ENCODE assay signal across 26 cellular contexts in the genomic region with DNA sequence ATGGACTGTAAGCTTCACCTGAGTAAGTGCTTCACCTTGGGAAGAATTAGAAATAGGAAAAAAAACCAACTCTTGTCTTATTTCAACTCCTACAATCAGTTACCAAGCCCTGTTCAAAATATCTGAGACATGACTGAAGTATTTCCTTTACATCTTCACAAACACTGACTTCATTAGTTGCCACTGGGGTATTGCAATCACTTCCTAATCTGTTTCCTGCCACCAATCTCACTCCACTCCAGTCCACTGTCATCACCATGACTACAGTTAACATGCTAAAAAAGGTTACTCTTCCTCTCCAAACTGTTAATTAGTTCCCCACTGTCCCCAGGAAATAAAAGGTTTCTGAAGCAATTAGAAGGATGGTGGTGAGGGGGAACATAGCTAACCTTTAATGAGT. TPM values are rescaled to one million over a fixed set of nuclear protein-coding genes. Genes with fewer than 3 reads are reported as not detected.
DNase-seq lines count a peak whose midpoint lies in the region; ATAC-seq, FAIRE-seq and TF ChIP-seq lines count a peak whose summit lies in the region.
"Had no signal": no experiment of that assay in that cellular context is flagged by ENCODE, and none has a peak within 500 bp of the region (broad histone marks: within the 10 kb centered on the region; RNA-seq: fewer than 3 reads in every experiment).

No MANE protein-coding gene starts in this region.

- H2BK15ac ChIP-seq in H1 (ENCODE audit: low read length) (no peak overlapping the region), mesenchymal stem cell (ENCODE audit: low read depth, poor library complexity, severe bottlenecking) (no peak overlapping the region)

- no peak overlapping the region for H3K4me3 Mint-ChIP-seq in activated CD8-positive, alpha-beta T cell treated with anti-CD3 and anti-CD28 coated beads for 36 hours
- H3K4me3 Mint-ChIP-seq: stimulated activated effector memory CD8-positive, alpha-beta T cell treated with anti-CD3 and anti-CD28 coated beads, Interleukin-12 subunit alpha, Interleukin-12 subunit beta, amount 100 ng/mL, for 72 hours; T-helper 1 cell treated with Interleukin-12 subunit alpha and Interleukin-12 subunit beta and Interleukin-4 antibody, amounts not matched to agents 30 μg/mL and 1 μg/mL, for 36 hours had no signal

- H3K36me3 ChIP-seq in H1 (ENCODE audit: control insufficient read depth in 2 of 4, insufficient read depth in 4 of 4, low read length in 3 of 4) (no peaks in the 10 kb centered on the region), mesenchymal stem cell (ENCODE audit: control insufficient read depth in 1 of 2, insufficient read depth in 2 of 2, low read depth in 1 of 2, low read length in 2 of 2) (no peaks in the 10 kb centered on the region)
- H3K36me3 ChIP-seq: adrenal gland, breast epithelium, Peyer's patch, suprapubic skin, uterus, WERI-Rb-1 had no signal

- H3K56ac ChIP-seq in H1 (replicated peaks; ENCODE audit: insufficient read length, low read depth, low read length), result no peak overlapping the region

- no peaks in the 10 kb centered on the region for H3K4me1 Mint-ChIP-seq in activated CD8-positive, alpha-beta T cell treated with anti-CD3 and anti-CD28 coated beads for 36 hours (ENCODE audit: low read depth)
- H3K4me1 Mint-ChIP-seq: stimulated activated effector memory CD8-positive, alpha-beta T cell treated with anti-CD3 and anti-CD28 coated beads, Interleukin-12 subunit alpha, Interleukin-12 subunit beta, amount 100 ng/mL, for 72 hours had no signal

- H4K8ac ChIP-seq in H1 (ENCODE audit: extremely low read depth, insufficient read depth, low read length) (no peak overlapping the region), mesenchymal stem cell (ENCODE audit: low read length) (no peak overlapping the region)

- POLR2A ChIA-PET in H1 (lab: Charles Lee; ENCODE audit: partially characterized antibody), result no interaction called here
- POLR2A ChIA-PET in activated CD8-positive, alpha-beta T cell treated with anti-CD3 and anti-CD28 coated beads for 36 hours (lab: Charles Lee), result no interaction called here

- H3K27ac Mint-ChIP-seq in activated CD8-positive, alpha-beta T cell treated with anti-CD3 and anti-CD28 coated beads for 36 hours, result no peak overlapping the region
- no peak overlapping the region for H3K27ac Mint-ChIP-seq in activated naive CD4-positive, alpha-beta T cell treated with anti-CD3 and anti-CD28 coated beads, Interleukin-2, amount 50 U/mL, for 72 hours
- H3K27ac Mint-ChIP-seq: stimulated activated effector memory CD8-positive, alpha-beta T cell treated with anti-CD3 and anti-CD28 coated beads, Interleukin-12 subunit alpha, Interleukin-12 subunit beta, amount 100 ng/mL, for 72 hours; T-helper 1 cell treated with Interleukin-12 subunit alpha and Interleukin-12 subunit beta and Interleukin-4 antibody, amounts not matched to agents 30 μg/mL and 1 μg/mL, for 36 hours had no signal

- H2BK120ac ChIP-seq in H1 (replicated peaks; ENCODE audit: low read depth, low read length) (no peak overlapping the region), mesenchymal stem cell (ENCODE audit: low read depth, low read length) (no peak overlapping the region)

- intact Hi-C loops in activated CD8-positive, alpha-beta T cell treated with anti-CD3 and anti-CD28 coated beads for 36 hours (cut with micrococcal nuclease), result no loop called here
- intact Hi-C loops in left ventricle myocardium superior (cut with micrococcal nuclease), result no loop called here

- no peaks in the 10 kb centered on the region for H3K4me1 ChIP-seq in H1 (replicated peaks in 1 of 4; ENCODE audit: control insufficient read depth in 3 of 4, insufficient read depth in 4 of 4, low read length in 3 of 4)
- no peaks in the 10 kb centered on the region for H3K4me1 ChIP-seq in mesenchymal stem cell (ENCODE audit: control insufficient read depth, insufficient read depth, low read depth, low read length)
- H3K4me1 ChIP-seq: adrenal gland, breast epithelium, foreskin keratinocyte, Peyer's patch, suprapubic skin, uterus had no signal

- no peaks in the 10 kb centered on the region for H4K20me1 ChIP-seq in H1 (replicated peaks in 1 of 2; ENCODE audit: control insufficient read depth in 1 of 2, insufficient read depth in 2 of 2, low read length in 2 of 2)

- H3K4me2 ChIP-seq in H1 (ENCODE audit: insufficient read depth in 1 of 2, low read depth in 2 of 2, low read length in 2 of 2), result no peak overlapping the region
- H3K4me2 ChIP-seq in mesenchymal stem cell (ENCODE audit: low read length, poor library complexity, severe bottlenecking), result no peak overlapping the region

- H3K27me3 ChIP-seq in H1 (replicated peaks in 1 of 4; ENCODE audit: control insufficient read depth in 3 of 4, extremely low read depth in 1 of 4, insufficient read depth in 3 of 4, low read length in 3 of 4) (no peaks in the 10 kb centered on the region), mesenchymal stem cell (ENCODE audit: control insufficient read depth in 1 of 2, insufficient read depth in 1 of 2, low read length in 2 of 2) (peaks cover 0 to 3% of the 10 kb centered on the region in 2 experiments)
- H3K27me3 ChIP-seq: foreskin keratinocyte, Peyer's patch, suprapubic skin, uterus had no signal

- no peaks in the 10 kb centered on the region for H3K27me3 Mint-ChIP-seq in activated CD8-positive, alpha-beta T cell treated with anti-CD3 and anti-CD28 coated beads for 36 hours

- H3K23me2 ChIP-seq in H1 (ENCODE audit: low read depth, low read length), result no peaks in the 10 kb centered on the region

- H3K4ac ChIP-seq in H1 (replicated peaks; ENCODE audit: insufficient read length, low read depth, low read length) (no peak overlapping the region), mesenchymal stem cell (ENCODE audit: low read depth in 1 of 2, low read length in 2 of 2) (no peak overlapping the region)

- DNase-seq in EL, result peak; percentile 15
- DNase-seq in M059J (ENCODE audit: low read depth), result peak; percentile 29
- DNase-seq in H1 (ENCODE audit: low read depth in 1 of 2, low spot score in 2 of 2), result no peak
- peak; percentile 31 for DNase-seq in mesenchymal stem cell
- no peak for DNase-seq in activated CD8-positive, alpha-beta T cell treated with anti-CD3 and anti-CD28 coated beads for 36 hours
- DNase-seq in NCI-H146 treated with DMSO at 0.1 percent for 48 hours (lab: John Stamatoyannopoulos, UW; ENCODE audit: unreplicated experiment), result no peak
- no peak for DNase-seq in activated naive CD4-positive, alpha-beta T cell treated with anti-CD3 and anti-CD28 coated beads, Interleukin-2, amount 50 U/mL, for 72 hours (ENCODE audit: low spot score in 2 of 2)
- DNase-seq in left ventricle myocardium superior, result no peak
- DNase-seq: activated CD4-positive, alpha-beta T cell treated with anti-CD3 and anti-CD28 coated beads, Interleukin-2, amount 50 U/mL, for 4 hours; activated effector memory CD4-positive, alpha-beta T cell treated with anti-CD3 and anti-CD28 coated beads, Interleukin-2, amount 50 U/mL, for 16 hours; adrenal gland; cortex of kidney; foreskin keratinocyte; NCI-H1105; NCI-H2029 treated with DMSO at 0.1 percent for 48 hours; NCI-H446 treated with DMSO at 0.1 percent for 48 hours; Peyer's patch; stimulated activated CD4-positive, alpha-beta T cell treated with anti-CD3 and anti-CD28 coated beads, Interleukin-2, amount 100 ng/mL, for 24 hours; uterus; WERI-Rb-1 had no signal

- H3K79me1 ChIP-seq in H1 (ENCODE audit: low read depth, low read length) (no peaks in the 10 kb centered on the region), mesenchymal stem cell (replicated peaks; ENCODE audit: low read length, poor library complexity, severe bottlenecking) (no peaks in the 10 kb centered on the region)

- H4K91ac ChIP-seq in H1 (replicated peaks; ENCODE audit: insufficient read length, low read length), result no peak overlapping the region
- H4K91ac ChIP-seq in mesenchymal stem cell (ENCODE audit: low read length), result no peak overlapping the region

- H2AK5ac ChIP-seq in H1 (ENCODE audit: low read depth, low read length), result no peak overlapping the region
- no peak overlapping the region for H2AK5ac ChIP-seq in mesenchymal stem cell (ENCODE audit: low read length, severe bottlenecking)

- no peak for TF ChIP-seq EP300 in H1 (IDR thresholded peaks at IDR 0.05; ENCODE audit: borderline replicate concordance in 1 of 2, low read depth in 2 of 2, low read length in 2 of 2)

- FAIRE-seq in H1 (lab: Jason Lieb, UNC), result peak; percentile 52

- H2BK12ac ChIP-seq in H1 (ENCODE audit: low read depth, low read length) (no peak overlapping the region), mesenchymal stem cell (ENCODE audit: low read length in 2 of 2) (no peak overlapping the region)

- no peak overlapping the region for H2BK5ac ChIP-seq in H1 (ENCODE audit: low read depth, low read length)
- H2BK5ac ChIP-seq in mesenchymal stem cell (ENCODE audit: low read depth, low read length, poor library complexity, severe bottlenecking), result no peak overlapping the region

- H3K23ac ChIP-seq in H1 (ENCODE audit: insufficient read length), result no peak overlapping the region
- no peak overlapping the region for H3K23ac ChIP-seq in mesenchymal stem cell (ENCODE audit: low read length in 2 of 2)

- ATAC-seq in activated CD8-positive, alpha-beta T cell treated with anti-CD3 and anti-CD28 coated beads for 36 hours, result no peak
- no peak for ATAC-seq in activated naive CD4-positive, alpha-beta T cell treated with anti-CD3 and anti-CD28 coated beads, Interleukin-2, amount 50 U/mL, for 72 hours
- no peak for ATAC-seq in left ventricle myocardium superior
- ATAC-seq: foreskin keratinocyte; stimulated activated effector memory CD8-positive, alpha-beta T cell treated with anti-CD3 and anti-CD28 coated beads, Interleukin-12 subunit alpha, Interleukin-12 subunit beta, amount 100 ng/mL, for 72 hours had no signal

- H3K14ac ChIP-seq in H1 (ENCODE audit: insufficient read length), result no peak overlapping the region
- no peak overlapping the region for H3K14ac ChIP-seq in mesenchymal stem cell (ENCODE audit: low read length in 2 of 2)

- CTCF ChIA-PET in H1 (lab: Charles Lee; ENCODE audit: partially characterized antibody), result interaction anchor here (0.6 to 1.6 kb wide), 3 partner anchors 17 to 204 kb away, joined by 3 read pairs; no protein-coding TSS in a partner anchor
- CTCF ChIA-PET in activated CD8-positive, alpha-beta T cell treated with anti-CD3 and anti-CD28 coated beads for 36 hours (lab: Charles Lee), result interaction anchor here (0.7 to 2.8 kb wide), 2 partner anchors 14 to 29 kb away, joined by 3 to 17 read pairs; no protein-coding TSS in a partner anchor

- H3K9ac ChIP-seq in H1 (replicated peaks in 1 of 4; ENCODE audit: extremely low read depth in 1 of 4, low read depth in 3 of 4, low read length in 3 of 4) (no peak overlapping the region), mesenchymal stem cell (ENCODE audit: low read length) (peak overlapping the region; percentile 23)

- H3K27ac ChIP-seq in H1 (ENCODE audit: low read depth, low read length) (no peak overlapping the region), mesenchymal stem cell (ENCODE audit: low read length, poor library complexity, severe bottlenecking) (no peak overlapping the region)
- H3K27ac ChIP-seq: adrenal gland, breast epithelium, foreskin keratinocyte, Peyer's patch, suprapubic skin, uterus, WERI-Rb-1 had no signal

- H3K18ac ChIP-seq in H1 (ENCODE audit: extremely low read depth, low read length) (no peak overlapping the region), mesenchymal stem cell (ENCODE audit: low read depth in 1 of 2, low read length in 2 of 2) (no peak overlapping the region)

- no peak for TF ChIP-seq CTCF in H1 (IDR thresholded peaks at IDR 0.05; ENCODE audit: control extremely low read depth in 1 of 3, insufficient read depth in 1 of 3, low read depth in 1 of 3, low read length in 3 of 3)
- no peak for TF ChIP-seq CTCF in activated CD8-positive, alpha-beta T cell treated with anti-CD3 and anti-CD28 coated beads for 36 hours (IDR thresholded peaks at IDR 0.05)

- H2AFZ ChIP-seq in H1 (ENCODE audit: low read length) (no peak overlapping the region), mesenchymal stem cell (ENCODE audit: low read depth, low read length) (no peak overlapping the region)

- H3K9me3 ChIP-seq in H1 (ENCODE audit: insufficient read depth in 2 of 2, low read depth in 1 of 2, low read length in 1 of 2), result no peaks in the 10 kb centered on the region
- peaks cover 5% of the 10 kb centered on the region for H3K9me3 ChIP-seq in mesenchymal stem cell (ENCODE audit: control insufficient read depth, low read length)
- H3K9me3 ChIP-seq: adrenal gland, breast epithelium, Peyer's patch, suprapubic skin, uterus had no signal

- no peaks in the 10 kb centered on the region for H3K9me3 Mint-ChIP-seq in activated CD8-positive, alpha-beta T cell treated with anti-CD3 and anti-CD28 coated beads for 36 hours
- H3K9me3 Mint-ChIP-seq in activated naive CD4-positive, alpha-beta T cell treated with anti-CD3 and anti-CD28 coated beads, Interleukin-2, amount 50 U/mL, for 72 hours, result no peaks in the 10 kb centered on the region
- H3K9me3 Mint-ChIP-seq: stimulated activated effector memory CD8-positive, alpha-beta T cell treated with anti-CD3 and anti-CD28 coated beads, Interleukin-12 subunit alpha, Interleukin-12 subunit beta, amount 100 ng/mL, for 72 hours; T-helper 1 cell treated with Interleukin-12 subunit alpha and Interleukin-12 subunit beta and Interleukin-4 antibody, amounts not matched to agents 30 μg/mL and 1 μg/mL, for 36 hours had no signal

- H4K5ac ChIP-seq in H1 (ENCODE audit: insufficient read length, low read depth, low read length), result no peak overlapping the region

- TF ChIP-seq RAD21 in H1 (IDR thresholded peaks at IDR 0.05 in 1 of 2, conservative IDR thresholded peaks at IDR 0.05 in 1 of 2; ENCODE audit: low read depth in 2 of 2, low read length in 2 of 2), result no peak

- TF ChIP-seq POLR2A in H1 (IDR thresholded peaks at IDR 0.05; ENCODE audit: control extremely low read depth in 1 of 2, low read depth in 2 of 2, low read length in 2 of 2), result no peak

- no peak overlapping the region for H3K4me3 ChIP-seq in H1 (ENCODE audit: extremely low read depth in 1 of 4, insufficient read depth in 2 of 4, low read depth in 3 of 4, low read length in 4 of 4)
- no peak overlapping the region for H3K4me3 ChIP-seq in mesenchymal stem cell (ENCODE audit: insufficient read depth in 1 of 2, low read depth in 1 of 2, low read length in 2 of 2)
- H3K4me3 ChIP-seq: adrenal gland, breast epithelium, Peyer's patch, suprapubic skin, uterus had no signal

- H3K36me3 Mint-ChIP-seq in activated CD8-positive, alpha-beta T cell treated with anti-CD3 and anti-CD28 coated beads for 36 hours (ENCODE audit: low read depth), result no peaks in the 10 kb centered on the region
- no peaks in the 10 kb centered on the region for H3K36me3 Mint-ChIP-seq in activated naive CD4-positive, alpha-beta T cell treated with anti-CD3 and anti-CD28 coated beads, Interleukin-2, amount 50 U/mL, for 72 hours
- H3K36me3 Mint-ChIP-seq: stimulated activated effector memory CD8-positive, alpha-beta T cell treated with anti-CD3 and anti-CD28 coated beads, Interleukin-12 subunit alpha, Interleukin-12 subunit beta, amount 100 ng/mL, for 72 hours had no signal

- H3K79me2 ChIP-seq in H1 (ENCODE audit: control insufficient read depth in 1 of 2, insufficient read depth in 2 of 2, low read length in 2 of 2), result no peaks in the 10 kb centered on the region

- no peak overlapping the region for H2BK20ac ChIP-seq in H1 (ENCODE audit: low read length)

RNA-seq across cellular contexts. Expression of a gene that starts 3.3 kb away (rescaled TPM):
- not detected in 2 replicates for total RNA-seq in M059J (2014; rRNA removed; shearing (Covaris generic))
- not detected in 2 replicates for total RNA-seq in H1 (2021; fragmentation: NEBNext Ultra II Directional; extraction: Animal tissue kit (Norgen Biotek cat#: 25700))
- polyA plus RNA-seq in H1 (2011; rRNA removed), result not detected in 2 replicates
- not detected for polyA plus RNA-seq in H1 (2011; cell fraction: cytosol; rRNA removed)
- 0.07 TPM for polyA plus RNA-seq in H1 (2011; cell fraction: nucleus; rRNA removed)
- polyA plus RNA-seq in H1 (2012, experiment 1 of 2), result 0.07 TPM in 1 of 4 replicates, not detected in the others
- polyA plus RNA-seq in H1 (2012, experiment 2 of 2), result not detected
- polyA plus RNA-seq in H1 (2013, experiment 1 of 2), result not detected
- not detected for polyA plus RNA-seq in H1 (2013, experiment 2 of 2)
- not detected in 2 replicates for polyA minus RNA-seq in H1 (2011; rRNA and poly(A)+ RNA removed)
- not detected for polyA minus RNA-seq in H1 (2011; cell fraction: cytosol; rRNA and poly(A)+ RNA removed)
- polyA minus RNA-seq in H1 (2011; cell fraction: nucleus; rRNA and poly(A)+ RNA removed), result not detected
- not detected for polyA plus RNA-seq in mesenchymal stem cell (2013, experiment 1 of 2)
- polyA plus RNA-seq in mesenchymal stem cell (2013, experiment 2 of 2), result not detected
- total RNA-seq in activated CD8-positive, alpha-beta T cell treated with anti-CD3 and anti-CD28 coated beads for 36 hours, result not detected
- under 1 TPM in 1 of 2 donors, not detected in 1; 0.21 TPM for total RNA-seq in activated naive CD4-positive, alpha-beta T cell treated with anti-CD3 and anti-CD28 coated beads, Interleukin-2, amount 50 U/mL, for 72 hours
- not detected for total RNA-seq in left ventricle myocardium superior
- total RNA-seq: breast epithelium, foreskin keratinocyte, liver, skeletal muscle tissue, suprapubic skin had no signal
- polyA plus RNA-seq: adrenal gland, foreskin keratinocyte, liver had no signal

RNA-seq across cellular contexts. Expression of a gene that starts 43.2 kb away (rescaled TPM):
- 0.17 TPM in 1 of 2 replicates, not detected in the other for total RNA-seq in M059J (2014; rRNA removed; shearing (Covaris generic))
- total RNA-seq in H1 (2021; fragmentation: NEBNext Ultra II Directional; extraction: Animal tissue kit (Norgen Biotek cat#: 25700)), result not detected in 2 replicates
- not detected in 2 replicates for polyA plus RNA-seq in H1 (2011; rRNA removed)
- polyA plus RNA-seq in H1 (2011; cell fraction: cytosol; rRNA removed), result not detected
- not detected for polyA plus RNA-seq in H1 (2011; cell fraction: nucleus; rRNA removed)
- 0.19 to 0.25 TPM (median 0.24 TPM) in 4 replicates for polyA plus RNA-seq in H1 (2012, experiment 1 of 2)
- polyA plus RNA-seq in H1 (2012, experiment 2 of 2), result not detected
- not detected for polyA plus RNA-seq in H1 (2013, experiment 1 of 2)
- polyA plus RNA-seq in H1 (2013, experiment 2 of 2), result not detected
- polyA minus RNA-seq in H1 (2011; rRNA and poly(A)+ RNA removed), result not detected in 2 replicates
- not detected for polyA minus RNA-seq in H1 (2011; cell fraction: cytosol; rRNA and poly(A)+ RNA removed)
- not detected for polyA minus RNA-seq in H1 (2011; cell fraction: nucleus; rRNA and poly(A)+ RNA removed)
- not detected for polyA plus RNA-seq in mesenchymal stem cell (2013, experiment 1 of 2)
- polyA plus RNA-seq in mesenchymal stem cell (2013, experiment 2 of 2), result not detected
- not detected for total RNA-seq in activated CD8-positive, alpha-beta T cell treated with anti-CD3 and anti-CD28 coated beads for 36 hours
- not detected for total RNA-seq in activated naive CD4-positive, alpha-beta T cell treated with anti-CD3 and anti-CD28 coated beads, Interleukin-2, amount 50 U/mL, for 72 hours
- not detected for total RNA-seq in left ventricle myocardium superior
- total RNA-seq: adrenal gland, breast epithelium, foreskin keratinocyte, liver, Peyer's patch, skeletal muscle tissue, suprapubic skin had no signal
- polyA plus RNA-seq: adrenal gland, foreskin keratinocyte, liver had no signal

Comparison
In these comparisons a context has a peak if more than half of its experiments do, and no peak if none do; other contexts are left out.
1. DNase-seq: peak in EL (single experiment), M059J (single experiment) and mesenchymal stem cell (single experiment); none in H1 (0 of 2), activated CD8-positive, alpha-beta T cell treated with anti-CD3 and anti-CD28 coated beads for 36 hours (single experiment), NCI-H146 treated with DMSO at 0.1 percent for 48 hours (single experiment), activated naive CD4-positive, alpha-beta T cell treated with anti-CD3 and anti-CD28 coated beads, Interleukin-2, amount 50 U/mL, for 72 hours (0 of 2) and left ventricle myocardium superior (single experiment).